8 cellular contexts compared by ENCODE assay signal in genomic region chr14:61662437-61663311, GRCh38. TPM values are rescaled to one million over a fixed set of nuclear protein-coding genes. Genes with fewer than 3 reads are reported as not detected.
DNase-seq lines count a peak whose midpoint lies in the region; ATAC-seq and TF ChIP-seq lines count a peak whose summit lies in the region.

No MANE protein-coding gene starts in this region.

- no peaks in the 10 kb centered on the region for H3K27me3 Mint-ChIP-seq in activated CD4-positive, alpha-beta T cell treated with anti-CD3 and anti-CD28 coated beads for 36 hours
- H3K27me3 Mint-ChIP-seq in effector memory CD8-positive, alpha-beta T cell, result no peaks in the 10 kb centered on the region
- no peaks in the 10 kb centered on the region for H3K27me3 Mint-ChIP-seq in osteocyte (ENCODE audit: unreplicated experiment)

- peak; percentile 82 for ATAC-seq in GM21786 (IDR thresholded peaks at IDR 0.05; ENCODE audit: unreplicated experiment)
- peak; percentile 84 for ATAC-seq in activated CD4-positive, alpha-beta T cell treated with anti-CD3 and anti-CD28 coated beads for 36 hours
- peak; percentile 93 for ATAC-seq in effector memory CD8-positive, alpha-beta T cell (replicated peaks)

- peak overlapping the region; percentile 46 for H3K4me3 Mint-ChIP-seq in activated CD4-positive, alpha-beta T cell treated with anti-CD3 and anti-CD28 coated beads for 36 hours
- peak overlapping the region; percentile 80 to 88 for H3K4me3 Mint-ChIP-seq in effector memory CD8-positive, alpha-beta T cell
- peak overlapping the region; percentile 36 for H3K4me3 Mint-ChIP-seq in osteocyte (ENCODE audit: unreplicated experiment)

- DNase-seq in activated CD4-positive, alpha-beta T cell treated with anti-CD3 and anti-CD28 coated beads for 36 hours, result peak; percentile 73
- DNase-seq in effector memory CD8-positive, alpha-beta T cell, result peak; percentile 46 to 58 (median 47)
- DNase-seq in osteocyte (ENCODE audit: extremely low spot score, unreplicated experiment), result no peak
- no peak for DNase-seq in NCI-H1930 (lab: John Stamatoyannopoulos, UW)
- no peak for DNase-seq in amygdala (lab: John Stamatoyannopoulos, UW)

- peak overlapping the region; percentile 91 for H3K27ac Mint-ChIP-seq in activated CD4-positive, alpha-beta T cell treated with anti-CD3 and anti-CD28 coated beads for 36 hours
- peak overlapping the region; percentile 94 to 97 for H3K27ac Mint-ChIP-seq in effector memory CD8-positive, alpha-beta T cell
- peak overlapping the region; percentile 89 for H3K27ac Mint-ChIP-seq in osteocyte (ENCODE audit: unreplicated experiment)

- no peaks in the 10 kb centered on the region for H3K36me3 ChIP-seq in KOPT-K1 (ENCODE audit: insufficient read depth, low read length)

- TF ChIP-seq CTCF in osteocyte (IDR thresholded peaks at IDR 0.05), result no peak

- intact Hi-C loops in activated CD4-positive, alpha-beta T cell treated with anti-CD3 and anti-CD28 coated beads for 36 hours (cut with DNase I, micrococcal nuclease), result loop anchor here (1.0 to 5.0 kb wide), 17 partner anchors 9 to 485 kb away; partner anchors contain the start of gene HIF1A (in 2 of the 2)

- H3K9me3 ChIP-seq in KOPT-K1 (ENCODE audit: insufficient read depth, low read length, poor library complexity, severe bottlenecking), result no peaks in the 10 kb centered on the region

- H3K4me1 Mint-ChIP-seq in activated CD4-positive, alpha-beta T cell treated with anti-CD3 and anti-CD28 coated beads for 36 hours, result peaks cover 67% of the 10 kb centered on the region
- H3K4me1 Mint-ChIP-seq in effector memory CD8-positive, alpha-beta T cell (ENCODE audit: low read depth in 2 of 2), result peaks cover 31 to 60% of the 10 kb centered on the region in 2 donors
- H3K4me1 Mint-ChIP-seq in osteocyte (ENCODE audit: unreplicated experiment), result peaks cover 44% of the 10 kb centered on the region

- H3K27ac ChIP-seq in KOPT-K1 (ENCODE audit: low read depth, low read length, poor library complexity, severe bottlenecking), result peak overlapping the region; percentile 42

- H3K9me3 Mint-ChIP-seq in activated CD4-positive, alpha-beta T cell treated with anti-CD3 and anti-CD28 coated beads for 36 hours (ENCODE audit: low read depth), result peaks cover 3% of the 10 kb centered on the region
- peaks cover 0 to 8% of the 10 kb centered on the region in 2 donors for H3K9me3 Mint-ChIP-seq in effector memory CD8-positive, alpha-beta T cell
- H3K9me3 Mint-ChIP-seq in osteocyte (ENCODE audit: unreplicated experiment), result no peaks in the 10 kb centered on the region

- TF ChIP-seq POLR2A in GM15510 (IDR thresholded peaks at IDR 0.05; ENCODE audit: borderline replicate concordance, extremely low read depth, insufficient read length), result peak; percentile 64

- CTCF ChIA-PET in activated CD4-positive, alpha-beta T cell treated with anti-CD3 and anti-CD28 coated beads for 36 hours (lab: Charles Lee), result interaction anchor here (0.6 to 1.3 kb wide), 2 partner anchors 111 to 175 kb away, joined by 3 to 5 read pairs; no protein-coding TSS in a partner anchor

- no peaks in the 10 kb centered on the region for H3K36me3 Mint-ChIP-seq in activated CD4-positive, alpha-beta T cell treated with anti-CD3 and anti-CD28 coated beads for 36 hours (ENCODE audit: low read depth)
- H3K36me3 Mint-ChIP-seq in effector memory CD8-positive, alpha-beta T cell (ENCODE audit: insufficient read depth), result peaks cover 12% of the 10 kb centered on the region
- H3K36me3 Mint-ChIP-seq in osteocyte (ENCODE audit: unreplicated experiment), result no peaks in the 10 kb centered on the region

- POLR2A ChIA-PET in activated CD4-positive, alpha-beta T cell treated with anti-CD3 and anti-CD28 coated beads for 36 hours (lab: Charles Lee), result interaction anchor here (0.6 to 1.9 kb wide), 8 partner anchors 29 to 334 kb away, joined by 3 to 8 read pairs (median 4); partner anchors contain the start of gene HIF1A

RNA-seq across cellular contexts. Expression of gene HIF1A, which starts 32.6 kb away (rescaled TPM):
- total RNA-seq in activated CD4-positive, alpha-beta T cell treated with anti-CD3 and anti-CD28 coated beads for 36 hours, result 100 to 1,000 TPM; 196 to 329 TPM
- 326 and 332 TPM in 2 replicates for total RNA-seq in osteocyte

Comparison
In these comparisons a context has a peak if more than half of its experiments do, and no peak if none do; other contexts are left out.
1. DNase-seq: peak in activated CD4-positive, alpha-beta T cell treated with anti-CD3 and anti-CD28 coated beads for 36 hours (single experiment) and effector memory CD8-positive, alpha-beta T cell (3 of 3); none in osteocyte (single experiment), NCI-H1930 (0 of 2) and amygdala (0 of 56).
2. Peak in every context shown above with its lines, with median percentiles within 50 percentile points of each other: ATAC-seq, H3K27ac Mint-ChIP-seq and H3K4me3 Mint-ChIP-seq.